In the genomic region with DNA sequence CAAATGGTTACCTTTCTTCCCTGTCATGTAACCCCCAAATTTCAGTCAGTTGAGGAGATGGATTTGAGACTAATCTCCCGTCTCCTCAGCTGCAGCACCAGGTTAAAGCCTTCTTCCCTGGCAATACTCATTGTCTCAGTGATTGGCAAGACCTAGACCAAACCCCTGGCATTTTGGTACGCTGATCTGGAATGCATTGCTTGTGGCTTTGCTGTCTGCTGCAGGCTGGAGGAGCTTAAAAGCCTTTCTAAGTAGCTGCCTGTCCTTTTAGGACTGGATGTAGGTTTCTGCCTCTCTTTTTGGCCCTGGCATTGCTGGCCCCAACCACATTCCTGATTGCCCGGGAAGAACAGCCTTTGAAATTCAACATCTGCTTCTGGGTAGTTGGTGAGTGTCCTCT, we compare ENCODE assay signal across 22 cellular contexts.
DNase-seq lines count a peak whose midpoint lies in the region; ATAC-seq and TF ChIP-seq lines count a peak whose summit lies in the region.
"Had no signal": no experiment of that assay in that cellular context is flagged by ENCODE, and none has a peak within 500 bp of the region (broad histone marks: within the 10 kb centered on the region; RNA-seq: fewer than 3 reads in every experiment).

No MANE protein-coding gene starts in this region.

- no peak overlapping the region for H3K4me2 ChIP-seq in osteoblast (ENCODE audit: insufficient read depth, low read length)

- H3K27ac ChIP-seq in breast epithelium (no peak overlapping the region), coronary artery (peak overlapping the region; percentile 45 to 78), osteoblast (ENCODE audit: low read depth, low read length) (no peak overlapping the region)
- H3K27ac ChIP-seq: left lung, upper lobe of right lung had no signal

- H2AFZ ChIP-seq in osteoblast (ENCODE audit: low read length) = peak overlapping the region; percentile 20

- no peak for TF ChIP-seq CTCF in MCF 10A (IDR thresholded peaks at IDR 0.05; ENCODE audit: unreplicated experiment)
- no peak for TF ChIP-seq CTCF in breast epithelium (IDR thresholded peaks at IDR 0.05)
- TF ChIP-seq CTCF in coronary artery (IDR thresholded peaks at IDR 0.05) = no peak
- TF ChIP-seq CTCF in osteoblast (IDR thresholded peaks at IDR 0.05; ENCODE audit: extremely low read depth, low read depth, low read length) = no peak
- TF ChIP-seq CTCF in HFFc6 (IDR thresholded peaks at IDR 0.05) = no peak

- H3K4me3 Mint-ChIP-seq in MCF 10A (ENCODE audit: unreplicated experiment) (no peak overlapping the region), HFFc6 (no peak overlapping the region)
- H3K4me3 Mint-ChIP-seq: activated CD4-positive, alpha-beta T cell treated with anti-CD3 and anti-CD28 coated beads for 36 hours; effector memory CD8-positive, alpha-beta T cell; IgD-negative memory B cell had no signal

- H3K4me3 ChIP-seq in breast epithelium (no peak overlapping the region), coronary artery (no peak overlapping the region), osteoblast (ENCODE audit: insufficient read depth, low read length) (no peak overlapping the region)
- H3K4me3 ChIP-seq: left lung, upper lobe of right lung had no signal

- ATAC-seq in HG03432 (IDR thresholded peaks at IDR 0.05; ENCODE audit: unreplicated experiment) = no peak
- ATAC-seq in GM21825 (IDR thresholded peaks at IDR 0.05; ENCODE audit: unreplicated experiment) = no peak
- ATAC-seq: activated CD4-positive, alpha-beta T cell treated with anti-CD3 and anti-CD28 coated beads for 36 hours; effector memory CD8-positive, alpha-beta T cell had no signal

- no peaks in the 10 kb centered on the region for H3K36me3 ChIP-seq in breast epithelium
- no peaks in the 10 kb centered on the region for H3K36me3 ChIP-seq in osteoblast (ENCODE audit: insufficient read depth, low read length)
- H3K36me3 ChIP-seq: left lung, upper lobe of right lung had no signal

- H3K27me3 ChIP-seq in breast epithelium = no peaks in the 10 kb centered on the region
- no peaks in the 10 kb centered on the region for H3K27me3 ChIP-seq in osteoblast (ENCODE audit: insufficient read depth, low read length)
- H3K27me3 ChIP-seq: left lung, upper lobe of right lung had no signal

- POLR2A ChIA-PET in MCF 10A (lab: Yijun Ruan, JAX) = interaction anchor here (0.7 to 1.0 kb wide), 2 partner anchors 18 to 118 kb away, joined by 3 read pairs; no protein-coding TSS in a partner anchor

- no peaks in the 10 kb centered on the region for H4K20me1 ChIP-seq in osteoblast (ENCODE audit: insufficient read depth, low read length)

- no peaks in the 10 kb centered on the region for H3K4me1 ChIP-seq in breast epithelium
- no peaks in the 10 kb centered on the region for H3K4me1 ChIP-seq in osteoblast (ENCODE audit: insufficient read depth, low read length)
- H3K4me1 ChIP-seq: left lung, upper lobe of right lung had no signal

- H3K36me3 Mint-ChIP-seq in MCF 10A (ENCODE audit: insufficient read depth, unreplicated experiment) = peaks cover 9% of the 10 kb centered on the region
- peaks cover 10% of the 10 kb centered on the region for H3K36me3 Mint-ChIP-seq in HFFc6 (ENCODE audit: low read depth)
- H3K36me3 Mint-ChIP-seq: IgD-negative memory B cell had no signal

- H3K79me2 ChIP-seq in osteoblast (ENCODE audit: insufficient read depth, low read length) = no peaks in the 10 kb centered on the region

- intact Hi-C loops in MCF 10A (cut with micrococcal nuclease) = no loop called here
- intact Hi-C loops in breast epithelium (cut with DNase I; ENCODE audit: low total_unique reads) = no loop called here

- DNase-seq in MCF 10A (ENCODE audit: unreplicated experiment) = no peak
- no peak for DNase-seq in breast epithelium (ENCODE audit: low spot score in 2 of 2)
- DNase-seq in coronary artery (ENCODE audit: low spot score) = no peak
- no peak for DNase-seq in osteoblast (ENCODE audit: insufficient read length, low spot score, missing footprints)
- no peak for DNase-seq in SK-N-DZ (ENCODE audit: low spot score)
- DNase-seq in HFFc6 = no peak
- DNase-seq: activated CD4-positive, alpha-beta T cell treated with anti-CD3 and anti-CD28 coated beads for 36 hours; activated gamma-delta T cell; amygdala; CD4-positive, alpha-beta memory T cell; cerebellar nuclear complex; effector memory CD8-positive, alpha-beta T cell; glutamatergic neuron; left lung; NCI-H187 treated with DMSO at 0.1 percent for 48 hours; NCI-H446; NK-92 treated with Interleukin-12 subunit alpha and Interleukin-12 subunit beta, amount 100 ng/mL, for 24 hours; stimulated activated CD4-positive, alpha-beta T cell treated with anti-CD3 and anti-CD28 coated beads, Interleukin-15, amount 100 ng/mL, for 24 hours; upper lobe of right lung had no signal

- H3K4me1 Mint-ChIP-seq in MCF 10A (ENCODE audit: insufficient read depth, unreplicated experiment) (peaks cover 12% of the 10 kb centered on the region), HFFc6 (ENCODE audit: low read depth) (peaks cover 52% of the 10 kb centered on the region)

- no TSS peak for BruUV-seq in MCF 10A (replicated peaks; lab: Mats Ljungman, UMichigan)

- H3K27ac Mint-ChIP-seq in MCF 10A (ENCODE audit: low read depth, unreplicated experiment) (peak overlapping the region; percentile 84), HFFc6 (no peak overlapping the region)
- H3K27ac Mint-ChIP-seq: activated CD4-positive, alpha-beta T cell treated with anti-CD3 and anti-CD28 coated beads for 36 hours; effector memory CD8-positive, alpha-beta T cell had no signal

- H3K9me3 ChIP-seq in breast epithelium (peaks cover 0 to 6% of the 10 kb centered on the region in 2 donors), osteoblast (ENCODE audit: low read depth, low read length) (no peaks in the 10 kb centered on the region)
- H3K9me3 ChIP-seq: upper lobe of right lung had no signal

- H3K9me3 Mint-ChIP-seq in MCF 10A (ENCODE audit: unreplicated experiment) (no peaks in the 10 kb centered on the region), HFFc6 (peaks cover 7% of the 10 kb centered on the region)
- H3K9me3 Mint-ChIP-seq: effector memory CD8-positive, alpha-beta T cell had no signal

- CTCF ChIA-PET in MCF 10A (lab: Yijun Ruan, JAX) = no interaction called here

- TF ChIP-seq POLR2A in breast epithelium (IDR thresholded peaks at IDR 0.05) = no peak

- no peaks in the 10 kb centered on the region for H3K27me3 Mint-ChIP-seq in MCF 10A (ENCODE audit: insufficient read depth, unreplicated experiment)
- H3K27me3 Mint-ChIP-seq in HFFc6 (ENCODE audit: insufficient read depth) = no peaks in the 10 kb centered on the region
- H3K27me3 Mint-ChIP-seq: activated CD4-positive, alpha-beta T cell treated with anti-CD3 and anti-CD28 coated beads for 36 hours; CD4-positive, alpha-beta memory T cell had no signal

Comparison
In these comparisons a context has a peak if more than half of its experiments do, and no peak if none do; other contexts are left out.
1. H3K27ac ChIP-seq: peak in coronary artery (2 of 2); none in breast epithelium (0 of 2) and osteoblast (single experiment).